In genomic region chr2:44045061-44045460, GRCh38 we compare ENCODE assay signal across 27 cellular contexts.
"Had no signal": no experiment of that assay in that cellular context is flagged by ENCODE, and none has a peak within 500 bp of the region (broad histone marks: within the 10 kb centered on the region; RNA-seq: fewer than 3 reads in every experiment).

No MANE protein-coding gene starts in this region.

- DNase-seq: naive B cell; naive thymus-derived CD8-positive, alpha-beta T cell; nephron progenitor cell; pancreas; right cardiac atrium; right lobe of liver; sigmoid colon; small intestine; stimulated activated CD4-positive, alpha-beta T cell treated with anti-CD3 and anti-CD28 coated beads, Interleukin-15, amount 100 ng/mL, for 24 hours; stimulated activated CD4-positive, alpha-beta T cell treated with anti-CD3 and anti-CD28 coated beads, Interleukin-4, amount 100 ng/mL, for 1 hour; stimulated activated CD4-positive, alpha-beta T cell treated with anti-CD3 and anti-CD28 coated beads, Interleukin-4, amount 100 ng/mL, for 4 hours; stimulated activated CD8-positive, alpha-beta memory T cell treated with anti-CD3 and anti-CD28 coated beads, Interleukin-4, amount 100 ng/mL, for 48 hours; stimulated activated naive CD4-positive, alpha-beta T cell; stimulated activated naive CD8-positive, alpha-beta T cell treated with anti-CD3 and anti-CD28 coated beads, Interleukin-15, amount 100 ng/mL, for 72 hours; stimulated activated naive CD8-positive, alpha-beta T cell treated with anti-CD3 and anti-CD28 coated beads, Interleukin-15, Interleukin-2, amounts not matched to agents 100 U/mL and 50 U/mL, for 24 hours; testis; trophoblast cell; upper lobe of left lung had no signal

- H3K4me3 Mint-ChIP-seq: naive B cell; naive thymus-derived CD8-positive, alpha-beta T cell; natural killer cell treated with Interleukin-12 subunit alpha and Interleukin-12 subunit beta and Interleukin-15 and Interleukin-18, amount 100 ng/mL, for 72 hours; nephron progenitor cell; neural crest cell; stimulated activated memory B cell treated with anti-CD40 and anti-IgM and Interleukin-4, amounts not matched to agents 10 μg/mL and 1 μg/mL and 100 μg/mL, for 72 hours; stimulated activated naive CD8-positive, alpha-beta T cell treated with anti-CD3 and anti-CD28 coated beads, Interleukin-15, amount 100 ng/mL, for 72 hours had no signal

- H3K4me3 ChIP-seq: pancreas, prostate gland, right lobe of liver, sigmoid colon, suprapubic skin, testis, tibial nerve, upper lobe of left lung, vagina had no signal

- H3K27me3 ChIP-seq: neutrophil, pancreas, right lobe of liver, sigmoid colon, suprapubic skin, testis, tibial nerve, upper lobe of left lung, vagina had no signal

- H3K4me1 ChIP-seq: prostate gland, tibial nerve had no signal

- FAIRE-seq: pancreas, small intestine, urothelium cell line had no signal

- H3K9me3 ChIP-seq: neutrophil, pancreas, prostate gland, right lobe of liver, sigmoid colon, suprapubic skin, testis, tibial nerve, upper lobe of left lung, vagina had no signal

- H3K27me3 Mint-ChIP-seq: stimulated activated memory B cell treated with anti-CD40 and anti-IgM and Interleukin-4, amounts not matched to agents 10 μg/mL and 1 μg/mL and 100 μg/mL, for 72 hours; stimulated activated naive CD8-positive, alpha-beta T cell treated with anti-CD3 and anti-CD28 coated beads, Interleukin-15, amount 100 ng/mL, for 72 hours had no signal

- H3K9me3 Mint-ChIP-seq: naive B cell; naive thymus-derived CD8-positive, alpha-beta T cell; natural killer cell treated with Interleukin-12 subunit alpha and Interleukin-12 subunit beta and Interleukin-15 and Interleukin-18, amount 100 ng/mL, for 72 hours; neural crest cell; stimulated activated memory B cell treated with anti-CD40 and anti-IgM and Interleukin-4, amounts not matched to agents 10 μg/mL and 1 μg/mL and 100 μg/mL, for 72 hours; stimulated activated naive CD8-positive, alpha-beta T cell treated with anti-CD3 and anti-CD28 coated beads, Interleukin-15, amount 100 ng/mL, for 72 hours had no signal

- H3K27ac Mint-ChIP-seq: naive thymus-derived CD8-positive, alpha-beta T cell; natural killer cell treated with Interleukin-12 subunit alpha and Interleukin-12 subunit beta and Interleukin-15 and Interleukin-18, amount 100 ng/mL, for 72 hours; nephron progenitor cell; stimulated activated memory B cell treated with anti-CD40 and anti-IgM and Interleukin-4, amounts not matched to agents 10 μg/mL and 1 μg/mL and 100 μg/mL, for 72 hours; stimulated activated naive CD8-positive, alpha-beta T cell treated with anti-CD3 and anti-CD28 coated beads, Interleukin-15, amount 100 ng/mL, for 72 hours had no signal

- H3K27ac ChIP-seq: neutrophil, pancreas, prostate gland, sigmoid colon, suprapubic skin, testis, tibial nerve, upper lobe of left lung, vagina had no signal

- H3K4me1 Mint-ChIP-seq: neural crest cell; stimulated activated naive CD8-positive, alpha-beta T cell treated with anti-CD3 and anti-CD28 coated beads, Interleukin-15, amount 100 ng/mL, for 72 hours had no signal

- H3K36me3 Mint-ChIP-seq: naive B cell; naive thymus-derived CD8-positive, alpha-beta T cell; natural killer cell treated with Interleukin-12 subunit alpha and Interleukin-12 subunit beta and Interleukin-15 and Interleukin-18, amount 100 ng/mL, for 72 hours; stimulated activated memory B cell treated with anti-CD40 and anti-IgM and Interleukin-4, amounts not matched to agents 10 μg/mL and 1 μg/mL and 100 μg/mL, for 72 hours had no signal

- H3K36me3 ChIP-seq: neutrophil, pancreas, prostate gland, right lobe of liver, sigmoid colon, suprapubic skin, tibial nerve, upper lobe of left lung, vagina had no signal
